23 cellular contexts compared by ENCODE assay signal in genomic region chr15:90864507-90864906, GRCh38. TPM values are rescaled to one million over a fixed set of nuclear protein-coding genes. Genes with fewer than 3 reads are reported as not detected.
DNase-seq lines count a peak whose midpoint lies in the region; ATAC-seq and TF ChIP-seq lines count a peak whose summit lies in the region.
"Had no signal": no experiment of that assay in that cellular context is flagged by ENCODE, and none has a peak within 500 bp of the region (broad histone marks: within the 10 kb centered on the region; RNA-seq: fewer than 3 reads in every experiment).

No MANE protein-coding gene starts in this region.

- no peaks in the 10 kb centered on the region for H3K27me3 ChIP-seq in H7 (ENCODE audit: control insufficient read depth, insufficient read depth, low read length)
- H3K27me3 ChIP-seq: vagina had no signal

- intact Hi-C loops in activated CD8-positive, alpha-beta T cell treated with anti-CD3 and anti-CD28 coated beads for 36 hours (cut with micrococcal nuclease) = no loop called here

- H3K4me1 Mint-ChIP-seq in activated CD8-positive, alpha-beta T cell treated with anti-CD3 and anti-CD28 coated beads for 36 hours (ENCODE audit: low read depth) = peaks cover 25% of the 10 kb centered on the region
- H3K4me1 Mint-ChIP-seq in activated CD8-positive, alpha-beta T cell treated with anti-CD3 and anti-CD28 coated beads, Interleukin-2, amount 10 ng/mL, durations not matched to agents 7 days and 5 days (ENCODE audit: low read depth) = peaks cover 33% of the 10 kb centered on the region
- peaks cover 38% of the 10 kb centered on the region for H3K4me1 Mint-ChIP-seq in activated T-helper 17 cell treated with anti-CD3 and anti-CD28 coated beads, Interleukin-2, amount 50 U/mL, for 72 hours
- H3K4me1 Mint-ChIP-seq in type B pancreatic cell (ENCODE audit: unreplicated experiment) = peaks cover 14% of the 10 kb centered on the region

- no peaks in the 10 kb centered on the region for H3K36me3 ChIP-seq in H7 (replicated peaks; ENCODE audit: control insufficient read depth, insufficient read depth, low read length)
- H3K36me3 ChIP-seq: esophagus muscularis mucosa, vagina had no signal

- POLR2A ChIA-PET in activated CD8-positive, alpha-beta T cell treated with anti-CD3 and anti-CD28 coated beads for 36 hours (lab: Charles Lee) = interaction anchor here (0.7 to 1.0 kb wide), 2 partner anchors 9 to 34 kb away, joined by 3 read pairs; no protein-coding TSS in a partner anchor
- POLR2A ChIA-PET in activated CD8-positive, alpha-beta T cell treated with anti-CD3 and anti-CD28 coated beads, Interleukin-2, amount 10 ng/mL, durations not matched to agents 7 days and 5 days (lab: Charles Lee) = interaction anchor here (0.9 to 1.5 kb wide), 3 partner anchors 10 to 50 kb away, joined by 3 to 4 read pairs (median 3); no protein-coding TSS in a partner anchor

- no peaks in the 10 kb centered on the region for H3K9me3 Mint-ChIP-seq in activated CD8-positive, alpha-beta T cell treated with anti-CD3 and anti-CD28 coated beads for 36 hours
- no peaks in the 10 kb centered on the region for H3K9me3 Mint-ChIP-seq in activated CD8-positive, alpha-beta T cell treated with anti-CD3 and anti-CD28 coated beads, Interleukin-2, amount 10 ng/mL, durations not matched to agents 7 days and 5 days (ENCODE audit: insufficient read depth)
- no peaks in the 10 kb centered on the region for H3K9me3 Mint-ChIP-seq in activated T-helper 17 cell treated with anti-CD3 and anti-CD28 coated beads, Interleukin-2, amount 50 U/mL, for 72 hours
- H3K9me3 Mint-ChIP-seq in type B pancreatic cell = no peaks in the 10 kb centered on the region
- H3K9me3 Mint-ChIP-seq: CD4-positive, alpha-beta T cell; central memory CD8-positive, alpha-beta T cell; IgD-negative memory B cell; T-helper 1 cell treated with Interleukin-12 subunit alpha and Interleukin-12 subunit beta and Interleukin-4 antibody, amounts not matched to agents 30 μg/mL and 1 μg/mL, for 36 hours had no signal

- CTCF ChIA-PET in activated CD8-positive, alpha-beta T cell treated with anti-CD3 and anti-CD28 coated beads for 36 hours (lab: Charles Lee) = interaction anchor here (1.4 to 1.8 kb wide), 2 partner anchors 14 to 21 kb away, joined by 3 to 5 read pairs; no protein-coding TSS in a partner anchor
- CTCF ChIA-PET in activated CD8-positive, alpha-beta T cell treated with anti-CD3 and anti-CD28 coated beads, Interleukin-2, amount 10 ng/mL, durations not matched to agents 7 days and 5 days (lab: Charles Lee) = interaction anchor here (0.9 kb wide), 1 partner anchor 57 kb away, joined by 3 read pairs; no protein-coding TSS in a partner anchor

- no peak for TF ChIP-seq CTCF in activated CD8-positive, alpha-beta T cell treated with anti-CD3 and anti-CD28 coated beads for 36 hours (IDR thresholded peaks at IDR 0.05)
- no peak for TF ChIP-seq CTCF in type B pancreatic cell (conservative IDR thresholded peaks at IDR 0.05)

- ATAC-seq in activated CD8-positive, alpha-beta T cell treated with anti-CD3 and anti-CD28 coated beads for 36 hours = no peak
- no peak for ATAC-seq in activated CD8-positive, alpha-beta T cell treated with anti-CD3 and anti-CD28 coated beads, Interleukin-2, amount 10 ng/mL, durations not matched to agents 7 days and 5 days
- ATAC-seq in activated T-helper 17 cell treated with anti-CD3 and anti-CD28 coated beads, Interleukin-2, amount 50 U/mL, for 72 hours (replicated peaks) = peak; percentile 39
- ATAC-seq: left colon had no signal

- no peak overlapping the region for H3K4me3 ChIP-seq in H7 (ENCODE audit: insufficient read depth, low read depth, low read length)
- H3K4me3 ChIP-seq: esophagus muscularis mucosa, vagina had no signal

- H3K27ac Mint-ChIP-seq in activated CD8-positive, alpha-beta T cell treated with anti-CD3 and anti-CD28 coated beads for 36 hours = no peak overlapping the region
- H3K27ac Mint-ChIP-seq in activated CD8-positive, alpha-beta T cell treated with anti-CD3 and anti-CD28 coated beads, Interleukin-2, amount 10 ng/mL, durations not matched to agents 7 days and 5 days = no peak overlapping the region
- H3K27ac Mint-ChIP-seq in activated T-helper 17 cell treated with anti-CD3 and anti-CD28 coated beads, Interleukin-2, amount 50 U/mL, for 72 hours = no peak overlapping the region
- no peak overlapping the region for H3K27ac Mint-ChIP-seq in type B pancreatic cell
- H3K27ac Mint-ChIP-seq: CD4-positive, alpha-beta T cell; IgD-negative memory B cell; progenitor cell of endocrine pancreas had no signal

- H3K27me3 Mint-ChIP-seq in activated CD8-positive, alpha-beta T cell treated with anti-CD3 and anti-CD28 coated beads for 36 hours = peaks cover 1% of the 10 kb centered on the region
- no peaks in the 10 kb centered on the region for H3K27me3 Mint-ChIP-seq in activated CD8-positive, alpha-beta T cell treated with anti-CD3 and anti-CD28 coated beads, Interleukin-2, amount 10 ng/mL, durations not matched to agents 7 days and 5 days (ENCODE audit: low read depth)
- H3K27me3 Mint-ChIP-seq in activated T-helper 17 cell treated with anti-CD3 and anti-CD28 coated beads, Interleukin-2, amount 50 U/mL, for 72 hours = no peaks in the 10 kb centered on the region
- H3K27me3 Mint-ChIP-seq in type B pancreatic cell = no peaks in the 10 kb centered on the region
- H3K27me3 Mint-ChIP-seq: CD4-positive, alpha-beta T cell; IgD-negative memory B cell had no signal

- peak; percentile 22 for DNase-seq in activated CD8-positive, alpha-beta T cell treated with anti-CD3 and anti-CD28 coated beads for 36 hours
- no peak for DNase-seq in activated CD8-positive, alpha-beta T cell treated with anti-CD3 and anti-CD28 coated beads, Interleukin-2, amount 10 ng/mL, durations not matched to agents 7 days and 5 days
- peak; percentile 56 for DNase-seq in H7
- peak; percentile 36 for DNase-seq in myocyte (ENCODE audit: low read depth)
- no peak for DNase-seq in type B pancreatic cell (ENCODE audit: extremely low spot score, unreplicated experiment)
- DNase-seq in NCI-H1436 (lab: John Stamatoyannopoulos, UW) = no peak
- DNase-seq in NAMALWA (ENCODE audit: low spot score) = no peak
- DNase-seq: activated effector memory CD4-positive, alpha-beta T cell treated with Interleukin-2 at 50 U/mL for 16 hours; anterior cingulate cortex; CD4-positive, alpha-beta T cell; DMS153; left colon; NCI-H1048; NCI-H2029 treated with DMSO at 0.1 percent for 48 hours; SIG-M5 had no signal

- no peaks in the 10 kb centered on the region for H3K36me3 Mint-ChIP-seq in activated CD8-positive, alpha-beta T cell treated with anti-CD3 and anti-CD28 coated beads for 36 hours (ENCODE audit: low read depth)
- no peaks in the 10 kb centered on the region for H3K36me3 Mint-ChIP-seq in activated CD8-positive, alpha-beta T cell treated with anti-CD3 and anti-CD28 coated beads, Interleukin-2, amount 10 ng/mL, durations not matched to agents 7 days and 5 days (ENCODE audit: low read depth)
- peaks cover 17% of the 10 kb centered on the region for H3K36me3 Mint-ChIP-seq in activated T-helper 17 cell treated with anti-CD3 and anti-CD28 coated beads, Interleukin-2, amount 50 U/mL, for 72 hours (ENCODE audit: low read depth)
- no peaks in the 10 kb centered on the region for H3K36me3 Mint-ChIP-seq in type B pancreatic cell

- H3K4me3 Mint-ChIP-seq in activated CD8-positive, alpha-beta T cell treated with anti-CD3 and anti-CD28 coated beads for 36 hours = no peak overlapping the region
- H3K4me3 Mint-ChIP-seq in activated CD8-positive, alpha-beta T cell treated with anti-CD3 and anti-CD28 coated beads, Interleukin-2, amount 10 ng/mL, durations not matched to agents 7 days and 5 days = no peak overlapping the region
- peak overlapping the region; percentile 65 for H3K4me3 Mint-ChIP-seq in activated T-helper 17 cell treated with anti-CD3 and anti-CD28 coated beads, Interleukin-2, amount 50 U/mL, for 72 hours
- H3K4me3 Mint-ChIP-seq in type B pancreatic cell = no peak overlapping the region
- H3K4me3 Mint-ChIP-seq: CD4-positive, alpha-beta T cell; central memory CD8-positive, alpha-beta T cell; T-helper 1 cell treated with Interleukin-12 subunit alpha and Interleukin-12 subunit beta and Interleukin-4 antibody, amounts not matched to agents 30 μg/mL and 1 μg/mL, for 36 hours had no signal

RNA-seq across cellular contexts. Expression of gene FURIN, which starts 3.9 kb away (rescaled TPM):
- total RNA-seq in activated CD8-positive, alpha-beta T cell treated with anti-CD3 and anti-CD28 coated beads for 36 hours = 100 to 1,000 TPM; 111 to 117 TPM
- 10 to 100 TPM; 86.0 to 86.5 TPM for total RNA-seq in activated CD8-positive, alpha-beta T cell treated with anti-CD3 and anti-CD28 coated beads, Interleukin-2, amount 10 ng/mL, durations not matched to agents 7 days and 5 days
- total RNA-seq in H7 (2014; rRNA removed; shearing (Covaris generic)) = 56.5 and 68.9 TPM in 2 replicates
- total RNA-seq in activated T-helper 17 cell treated with anti-CD3 and anti-CD28 coated beads, Interleukin-2, amount 50 U/mL, for 72 hours = 100 to 1,000 TPM; 605 to 771 TPM
- total RNA-seq in myocyte (38.5 and 42.1 TPM in 2 replicates), type B pancreatic cell (ENCODE audit: low replicate concordance) (37.7 and 62.1 TPM in 2 replicates)
- polyA plus RNA-seq in myocyte (2012) = 51.1 TPM

RNA-seq across cellular contexts. Expression of gene FES, which starts 19.8 kb away (rescaled TPM):
- 1 to 10 TPM; 4.1 to 4.6 TPM for total RNA-seq in activated CD8-positive, alpha-beta T cell treated with anti-CD3 and anti-CD28 coated beads for 36 hours
- total RNA-seq in activated CD8-positive, alpha-beta T cell treated with anti-CD3 and anti-CD28 coated beads, Interleukin-2, amount 10 ng/mL, durations not matched to agents 7 days and 5 days = 10 to 100 TPM; 10.5 to 11.1 TPM
- total RNA-seq in H7 (2014; rRNA removed; shearing (Covaris generic)) = 11.2 and 13.6 TPM in 2 replicates
- 100 to 1,000 TPM in 1 of 2 donors, 10 to 100 TPM in 1; 98.5 to 122 TPM for total RNA-seq in activated T-helper 17 cell treated with anti-CD3 and anti-CD28 coated beads, Interleukin-2, amount 50 U/mL, for 72 hours
- total RNA-seq in myocyte (0.26 and 0.43 TPM in 2 replicates), type B pancreatic cell (ENCODE audit: low replicate concordance) (3.1 TPM in 2 replicates)
- 0.23 TPM for polyA plus RNA-seq in myocyte (2012)
- polyA plus RNA-seq: neural cell had no signal

RNA-seq across cellular contexts. Expression of gene MAN2A2, which starts 38.6 kb away (rescaled TPM):
- 10 to 100 TPM; 85.0 to 87.7 TPM for total RNA-seq in activated CD8-positive, alpha-beta T cell treated with anti-CD3 and anti-CD28 coated beads for 36 hours
- total RNA-seq in activated CD8-positive, alpha-beta T cell treated with anti-CD3 and anti-CD28 coated beads, Interleukin-2, amount 10 ng/mL, durations not matched to agents 7 days and 5 days = 10 to 100 TPM; 82.7 to 97.7 TPM
- 7.4 and 11.6 TPM in 2 replicates for total RNA-seq in H7 (2014; rRNA removed; shearing (Covaris generic))
- 100 to 1,000 TPM; 121 to 127 TPM for total RNA-seq in activated T-helper 17 cell treated with anti-CD3 and anti-CD28 coated beads, Interleukin-2, amount 50 U/mL, for 72 hours
- total RNA-seq in myocyte = 16.8 and 25.9 TPM in 2 replicates
- 47.3 TPM for polyA plus RNA-seq in myocyte (2012)
- 43.0 and 60.2 TPM in 2 replicates for total RNA-seq in type B pancreatic cell (ENCODE audit: low replicate concordance)

Comparison
In these comparisons a context has a peak if more than half of its experiments do, and no peak if none do; other contexts are left out.
1. DNase-seq: peak in activated CD8-positive, alpha-beta T cell treated with anti-CD3 and anti-CD28 coated beads for 36 hours (single experiment), H7 (single experiment) and myocyte (single experiment); none in activated CD8-positive, alpha-beta T cell treated with anti-CD3 and anti-CD28 coated beads, Interleukin-2, amount 10 ng/mL, durations not matched to agents 7 days and 5 days (single experiment), type B pancreatic cell (single experiment), NCI-H1436 (single experiment) and NAMALWA (single experiment).